In genomic region chr18:38545071-38545470, GRCh38 we compare ENCODE assay signal across 10 cellular contexts.
DNase-seq lines count a peak whose midpoint lies in the region; ATAC-seq and TF ChIP-seq lines count a peak whose summit lies in the region.
"Had no signal": no experiment of that assay in that cellular context is flagged by ENCODE, and none has a peak within 500 bp of the region (broad histone marks: within the 10 kb centered on the region; RNA-seq: fewer than 3 reads in every experiment).

No MANE protein-coding gene starts in this region.

- DNase-seq in NCI-H2081 (lab: John Stamatoyannopoulos, UW) (peak; percentile 25 to 35), NCI-H2081 treated with DMSO at 0.1 percent for 48 hours (lab: John Stamatoyannopoulos, UW) (no peak), OCI-LY7 (ENCODE audit: low spot score) (no peak), islet precursor cell (peak; percentile 78), NOMO-1 treated with DMSO at 0.1 percent for 48 hours (lab: John Stamatoyannopoulos, UW; ENCODE audit: unreplicated experiment) (no peak)
- no peak for DNase-seq in stimulated activated CD4-positive, alpha-beta T cell treated with anti-CD3 and anti-CD28 coated beads, Interleukin-4, amount 100 ng/mL, for 4 hours
- DNase-seq in activated effector memory CD4-positive, alpha-beta T cell treated with Interleukin-2 at 50 U/mL for 16 hours: no peak
- DNase-seq: foreskin fibroblast, NCI-H187 treated with DMSO at 0.1 percent for 48 hours had no signal

- H3K4me3 ChIP-seq in OCI-LY7 (ENCODE audit: low read depth, low read length, poor library complexity, severe bottlenecking): no peak overlapping the region

- no peaks in the 10 kb centered on the region for H4K20me1 ChIP-seq in OCI-LY7 (ENCODE audit: insufficient read depth, low read length)

- H3K27ac ChIP-seq in OCI-LY7 (ENCODE audit: low read depth, low read length, poor library complexity, severe bottlenecking): no peak overlapping the region

- no peaks in the 10 kb centered on the region for H3K4me1 ChIP-seq in OCI-LY7 (ENCODE audit: insufficient read depth, low read length, poor library complexity, severe bottlenecking)

- no peak overlapping the region for H3K4me2 ChIP-seq in OCI-LY7 (ENCODE audit: low read length)

- no peaks in the 10 kb centered on the region for H3K9me3 ChIP-seq in OCI-LY7 (ENCODE audit: low read length)

- no peak overlapping the region for H2AFZ ChIP-seq in OCI-LY7 (ENCODE audit: low read length)

- POLR2A ChIA-PET in OCI-LY7 (lab: Charles Lee): no interaction called here

- intact Hi-C loops in OCI-LY7 (cut with micrococcal nuclease; ENCODE audit: unreplicated experiment): no loop called here

- no TSS peak for BruUV-seq in OCI-LY7 (replicated peaks; lab: Mats Ljungman, UMichigan)

- 0 out of 2 replicates have a peak, but pooled peaks have one; percentile 34 for TF ChIP-seq CTCF in OCI-LY7 (conservative IDR thresholded peaks at IDR 0.05; ENCODE audit: low read length)

- H3K9me2 ChIP-seq in OCI-LY7 (ENCODE audit: insufficient read depth, low read length): no peaks in the 10 kb centered on the region

- CTCF ChIA-PET in OCI-LY7 (lab: Charles Lee; ENCODE audit: unreplicated experiment): no interaction called here

- ATAC-seq in GM21786 (IDR thresholded peaks at IDR 0.05; ENCODE audit: unreplicated experiment): peak; percentile 69

- no peaks in the 10 kb centered on the region for H3K36me3 ChIP-seq in OCI-LY7 (ENCODE audit: insufficient read depth, low read length)

- H3K79me2 ChIP-seq in OCI-LY7 (ENCODE audit: insufficient read depth, low read depth, low read length): no peaks in the 10 kb centered on the region

Comparison
In these comparisons a context has a peak if more than half of its experiments do, and no peak if none do; other contexts are left out.
1. DNase-seq: peak in NCI-H2081 (2 of 2) and islet precursor cell (single experiment); none in NCI-H2081 treated with DMSO at 0.1 percent for 48 hours (single experiment), OCI-LY7 (single experiment), stimulated activated CD4-positive, alpha-beta T cell treated with anti-CD3 and anti-CD28 coated beads, Interleukin-4, amount 100 ng/mL, for 4 hours (0 of 2), activated effector memory CD4-positive, alpha-beta T cell treated with Interleukin-2 at 50 U/mL for 16 hours (single experiment) and NOMO-1 treated with DMSO at 0.1 percent for 48 hours (single experiment).